33 cellular contexts compared by ENCODE assay signal in genomic region chr4:41390661-41391060, GRCh38.
"Had no signal": no experiment of that assay in that cellular context is flagged by ENCODE, and none has a peak within 500 bp of the region (broad histone marks: within the 10 kb centered on the region; RNA-seq: fewer than 3 reads in every experiment).

No MANE protein-coding gene starts in this region.

- H3K4me3 ChIP-seq: coronary artery, dorsolateral prefrontal cortex, esophagus muscularis mucosa, gastrocnemius medialis, heart left ventricle had no signal

- H3K27me3 Mint-ChIP-seq: activated CD4-positive, alpha-beta memory T cell treated with anti-CD3 and anti-CD28 coated beads for 36 hours; activated CD4-positive, alpha-beta T cell treated with anti-CD3 and anti-CD28 coated beads, Interleukin-2, amount 10 ng/mL, durations not matched to agents 24 days and 14 days; activated CD8-positive, alpha-beta memory T cell treated with anti-CD3 and anti-CD28 coated beads, Interleukin-2, amount 10 ng/mL, durations not matched to agents 7 days and 5 days; activated naive CD8-positive, alpha-beta T cell; central memory CD8-positive, alpha-beta T cell had no signal

- H3K36me3 Mint-ChIP-seq: activated CD4-positive, alpha-beta memory T cell treated with anti-CD3 and anti-CD28 coated beads for 36 hours; activated CD8-positive, alpha-beta memory T cell treated with anti-CD3 and anti-CD28 coated beads, Interleukin-2, amount 10 ng/mL, durations not matched to agents 7 days and 5 days; activated naive CD8-positive, alpha-beta T cell had no signal

- H3K27ac Mint-ChIP-seq: activated CD4-positive, alpha-beta memory T cell treated with anti-CD3 and anti-CD28 coated beads for 36 hours; activated CD4-positive, alpha-beta T cell treated with anti-CD3 and anti-CD28 coated beads for 36 hours; activated CD4-positive, alpha-beta T cell treated with anti-CD3 and anti-CD28 coated beads, Interleukin-2, amount 10 ng/mL, durations not matched to agents 24 days and 14 days; activated CD8-positive, alpha-beta memory T cell treated with anti-CD3 and anti-CD28 coated beads, Interleukin-2, amount 10 ng/mL, durations not matched to agents 7 days and 5 days; activated CD8-positive, alpha-beta T cell treated with anti-CD3 and anti-CD28 coated beads, Interleukin-2, amount 10 ng/mL, durations not matched to agents 7 days and 5 days; activated naive CD8-positive, alpha-beta T cell; activated T-helper 17 cell treated with anti-CD3 and anti-CD28 coated beads, Interleukin-2, amount 50 U/mL, for 72 hours; dendritic cell treated with granulocyte-macrophage colony-stimulating factor and Interleukin-4, amounts not matched to agents 40 ng/mL and 50 ng/mL, for 4 days; endodermal cell had no signal

- H3K27me3 ChIP-seq: brain microvascular endothelial cell, dorsolateral prefrontal cortex, esophagus muscularis mucosa, gastrocnemius medialis, heart left ventricle had no signal

- H3K4me1 ChIP-seq: foreskin keratinocyte had no signal

- H3K9me3 Mint-ChIP-seq: activated CD4-positive, alpha-beta memory T cell treated with anti-CD3 and anti-CD28 coated beads for 36 hours; activated CD4-positive, alpha-beta T cell treated with anti-CD3 and anti-CD28 coated beads, Interleukin-2, amount 10 ng/mL, durations not matched to agents 24 days and 14 days; dendritic cell treated with granulocyte-macrophage colony-stimulating factor and Interleukin-4, amounts not matched to agents 40 ng/mL and 50 ng/mL, for 4 days; endodermal cell had no signal

- H3K4me3 Mint-ChIP-seq: activated CD4-positive, alpha-beta memory T cell treated with anti-CD3 and anti-CD28 coated beads for 36 hours; activated CD4-positive, alpha-beta T cell treated with anti-CD3 and anti-CD28 coated beads for 36 hours; activated CD4-positive, alpha-beta T cell treated with anti-CD3 and anti-CD28 coated beads, Interleukin-2, amount 10 ng/mL, durations not matched to agents 24 days and 14 days; activated CD8-positive, alpha-beta memory T cell treated with anti-CD3 and anti-CD28 coated beads, Interleukin-2, amount 10 ng/mL, durations not matched to agents 7 days and 5 days; activated CD8-positive, alpha-beta T cell treated with anti-CD3 and anti-CD28 coated beads, Interleukin-2, amount 10 ng/mL, durations not matched to agents 7 days and 5 days; activated naive CD8-positive, alpha-beta T cell; activated T-helper 17 cell treated with anti-CD3 and anti-CD28 coated beads, Interleukin-2, amount 50 U/mL, for 72 hours; central memory CD8-positive, alpha-beta T cell; dendritic cell treated with granulocyte-macrophage colony-stimulating factor and Interleukin-4, amounts not matched to agents 40 ng/mL and 50 ng/mL, for 4 days; endodermal cell had no signal

- ATAC-seq: activated CD4-positive, alpha-beta T cell treated with anti-CD3 and anti-CD28 coated beads for 36 hours; activated CD8-positive, alpha-beta memory T cell treated with anti-CD3 and anti-CD28 coated beads, Interleukin-2, amount 10 ng/mL, durations not matched to agents 7 days and 5 days; activated CD8-positive, alpha-beta T cell treated with anti-CD3 and anti-CD28 coated beads, Interleukin-2, amount 10 ng/mL, durations not matched to agents 7 days and 5 days; activated T-helper 17 cell treated with anti-CD3 and anti-CD28 coated beads, Interleukin-2, amount 50 U/mL, for 72 hours; foreskin keratinocyte; gastrocnemius medialis; heart left ventricle had no signal

- H3K9me3 ChIP-seq: esophagus muscularis mucosa, gastrocnemius medialis, heart left ventricle had no signal

- FAIRE-seq: astrocyte, bronchial epithelial cell had no signal

- DNase-seq: activated CD4-positive, alpha-beta memory T cell treated with anti-CD3 and anti-CD28 coated beads for 36 hours; activated CD4-positive, alpha-beta T cell treated with anti-CD3 and anti-CD28 coated beads for 36 hours; activated CD4-positive, alpha-beta T cell treated with anti-CD3 and anti-CD28 coated beads, Interleukin-2, amount 10 ng/mL, durations not matched to agents 24 days and 14 days; activated CD4-positive, CD25-positive, alpha-beta regulatory T cell; activated CD4-positive, CD25-positive, alpha-beta regulatory T cell treated with anti-CD3 and anti-CD28 coated beads, Interleukin-2, amount 50 U/mL, for 72 hours; activated CD8-positive, alpha-beta memory T cell treated with anti-CD3 and anti-CD28 coated beads, Interleukin-2, amount 10 ng/mL, durations not matched to agents 7 days and 5 days; activated CD8-positive, alpha-beta memory T cell treated with anti-CD3 and anti-CD28 coated beads, Interleukin-2, amount 50 U/mL, for 4 hours; activated CD8-positive, alpha-beta T cell treated with anti-CD3 and anti-CD28 coated beads, Interleukin-2, amount 10 ng/mL, durations not matched to agents 7 days and 5 days; activated effector memory CD4-positive, alpha-beta T cell treated with Interleukin-2 at 50 U/mL for 16 hours; activated gamma-delta T cell treated with Interleukin-2 at 50 U/mL for 16 hours; activated naive CD4-positive, alpha-beta T cell treated with anti-CD3 and anti-CD28 coated beads, Interleukin-2, amount 50 U/mL, for 16 hours; activated naive CD4-positive, alpha-beta T cell treated with Interleukin-2 at 50 U/mL for 16 hours; activated T-cell treated with anti-CD3 and anti-CD28 coated beads, Interleukin-2, amount 50 U/mL, for 1 hour; amniotic stem cell; anterior cingulate cortex; brain microvascular endothelial cell; dorsolateral prefrontal cortex; effector memory CD4-positive, alpha-beta T cell; endodermal cell; erythroblast; foreskin keratinocyte; gastrocnemius medialis; glutamatergic neuron; heart left ventricle; T-helper 2 cell had no signal

- H3K4me1 Mint-ChIP-seq: activated CD4-positive, alpha-beta T cell treated with anti-CD3 and anti-CD28 coated beads for 36 hours; activated CD4-positive, alpha-beta T cell treated with anti-CD3 and anti-CD28 coated beads, Interleukin-2, amount 10 ng/mL, durations not matched to agents 24 days and 14 days; activated CD8-positive, alpha-beta memory T cell treated with anti-CD3 and anti-CD28 coated beads, Interleukin-2, amount 10 ng/mL, durations not matched to agents 7 days and 5 days; activated T-helper 17 cell treated with anti-CD3 and anti-CD28 coated beads, Interleukin-2, amount 50 U/mL, for 72 hours; central memory CD8-positive, alpha-beta T cell had no signal

- H3K27ac ChIP-seq: brain microvascular endothelial cell, coronary artery, esophagus muscularis mucosa, foreskin keratinocyte, gastrocnemius medialis, heart left ventricle had no signal

- H3K36me3 ChIP-seq: brain microvascular endothelial cell, esophagus muscularis mucosa, gastrocnemius medialis, heart left ventricle had no signal
